In genomic region chr15:52095597-52096262, GRCh38 we compare ENCODE assay signal across 13 cellular contexts. TPM values are rescaled to one million over a fixed set of nuclear protein-coding genes. Genes with fewer than 3 reads are reported as not detected.
A peak's percentile ranks its signal among the peaks of the same experiment; 100 is the strongest.
DNase-seq lines count a peak whose midpoint lies in the region; ATAC-seq, FAIRE-seq and TF ChIP-seq lines count a peak whose summit lies in the region.
"Had no signal": no experiment of that assay in that cellular context is flagged by ENCODE, and none has a peak within 500 bp of the region (broad histone marks: within the 10 kb centered on the region; RNA-seq: fewer than 3 reads in every experiment).

No MANE protein-coding gene starts in this region.

- TF ChIP-seq POLR2A in endothelial cell of umbilical vein (IDR thresholded peaks at IDR 0.05; ENCODE audit: low read depth, low read length) (no peak), stomach (IDR thresholded peaks at IDR 0.05) (no peak)

- H3K4me3 ChIP-seq in PC-9 (no peak overlapping the region), endothelial cell of umbilical vein (replicated peaks in 1 of 3; ENCODE audit: insufficient read depth in 1 of 3, low read depth in 1 of 3, low read length in 3 of 3) (no peak overlapping the region), pancreas (no peak overlapping the region), stomach (no peak overlapping the region)

- H3F3A ChIP-seq in PC-9 (ENCODE audit: insufficient read depth, low read depth) = peaks cover 42% of the 10 kb centered on the region

- no peaks in the 10 kb centered on the region for H3K9me1 ChIP-seq in endothelial cell of umbilical vein (replicated peaks; ENCODE audit: control insufficient read depth, extremely low read depth, insufficient read depth, low read length)

- BruUV-seq in PC-9 (replicated peaks; lab: Mats Ljungman, UMichigan) (no TSS peak), endothelial cell of umbilical vein (replicated peaks; lab: Mats Ljungman, UMichigan) (no TSS peak)

- peak; percentile 42 for FAIRE-seq in endothelial cell of umbilical vein (lab: Jason Lieb, UNC)
- no peak for FAIRE-seq in pancreas (lab: Jason Lieb, UNC)

- peaks cover 34% of the 10 kb centered on the region for H3K4me1 ChIP-seq in PC-9 (replicated peaks; ENCODE audit: insufficient read depth)
- H3K4me1 ChIP-seq in endothelial cell of umbilical vein (ENCODE audit: control insufficient read depth, extremely low read depth, insufficient read depth, low read length) = peaks cover 34% of the 10 kb centered on the region
- peaks cover 0 to 3% (median 0%) of the 10 kb centered on the region in 3 donors for H3K4me1 ChIP-seq in pancreas
- H3K4me1 ChIP-seq in stomach = peaks cover 0 to 18% (median 3%) of the 10 kb centered on the region in 4 donors

- H3K27me3 ChIP-seq in PC-9 (ENCODE audit: insufficient read depth, low read depth) = no peaks in the 10 kb centered on the region
- H3K27me3 ChIP-seq in endothelial cell of umbilical vein (ENCODE audit: control insufficient read depth in 2 of 2, insufficient read depth in 2 of 2, low read length in 2 of 2) = no peaks in the 10 kb centered on the region
- H3K27me3 ChIP-seq in pancreas = no peaks in the 10 kb centered on the region
- H3K27me3 ChIP-seq in stomach = no peaks in the 10 kb centered on the region

- no peak for TF ChIP-seq EP300 in stomach (IDR thresholded peaks at IDR 0.05)

- peak; percentile 76 for DNase-seq in Daoy (ENCODE audit: low read depth)
- DNase-seq in PC-9 = peak; percentile 20 to 95
- peak; percentile 92 for DNase-seq in endothelial cell of umbilical vein (ENCODE audit: low read depth, low spot score)
- no peak for DNase-seq in pancreas
- no peak for DNase-seq in activated CD8-positive, alpha-beta T cell treated with anti-CD3 and anti-CD28 coated beads for 36 hours
- DNase-seq in stomach = no peak
- no peak for DNase-seq in NCI-H187 treated with DMSO at 0.1 percent for 48 hours (lab: John Stamatoyannopoulos, UW)
- DNase-seq: CD4-positive, alpha-beta memory T cell; NCI-H1694 had no signal

- no peaks in the 10 kb centered on the region for H3K79me2 ChIP-seq in PC-9 (ENCODE audit: low read depth)
- H3K79me2 ChIP-seq in endothelial cell of umbilical vein (ENCODE audit: control insufficient read depth, insufficient read depth, low read length) = no peaks in the 10 kb centered on the region

- H3K27me3 Mint-ChIP-seq in activated CD8-positive, alpha-beta T cell treated with anti-CD3 and anti-CD28 coated beads for 36 hours = no peaks in the 10 kb centered on the region
- H3K27me3 Mint-ChIP-seq: activated naive CD8-positive, alpha-beta T cell had no signal

- no peaks in the 10 kb centered on the region for H4K20me1 ChIP-seq in PC-9 (ENCODE audit: insufficient read depth)
- no peaks in the 10 kb centered on the region for H4K20me1 ChIP-seq in endothelial cell of umbilical vein (replicated peaks; ENCODE audit: control insufficient read depth, extremely low read depth, insufficient read depth, low read length)

- H3K9me3 ChIP-seq in PC-9 (ENCODE audit: insufficient read depth, low read depth) (no peaks in the 10 kb centered on the region), endothelial cell of umbilical vein (replicated peaks; ENCODE audit: control insufficient read depth, insufficient read depth, low read length) (no peaks in the 10 kb centered on the region), pancreas (no peaks in the 10 kb centered on the region), stomach (peaks cover 0 to under 1% (median 0%) of the 10 kb centered on the region in 4 donors)

- H3K4me2 ChIP-seq in PC-9 (peak overlapping the region; percentile 55), endothelial cell of umbilical vein (ENCODE audit: insufficient read depth, low read length) (no peak overlapping the region)

- WGBS in pancreas, 2 donors = 64 to 80% methylated on average over 4 of the region's 4 CpGs
- WGBS in stomach, 5 donors = 47 to 87% (median 58%) methylated on average over 4 of the region's 4 CpGs

- H3K4me3 Mint-ChIP-seq in activated CD8-positive, alpha-beta T cell treated with anti-CD3 and anti-CD28 coated beads for 36 hours = no peak overlapping the region
- H3K4me3 Mint-ChIP-seq: activated naive CD8-positive, alpha-beta T cell; CD4-positive, alpha-beta memory T cell; mesothelial cell of epicardium had no signal

- H2AFZ ChIP-seq in PC-9 (no peak overlapping the region), endothelial cell of umbilical vein (ENCODE audit: low read depth, low read length) (no peak overlapping the region)

- TF ChIP-seq CTCF in PC-9 (conservative IDR thresholded peaks at IDR 0.05) (no peak), endothelial cell of umbilical vein (IDR thresholded peaks at IDR 0.05; ENCODE audit: extremely low read depth in 1 of 2, insufficient read depth in 1 of 2, low read depth in 1 of 2, low read length in 2 of 2) (no peak), pancreas (IDR thresholded peaks at IDR 0.05) (no peak), stomach (IDR thresholded peaks at IDR 0.05) (no peak)
- no peak for TF ChIP-seq CTCF in activated CD8-positive, alpha-beta T cell treated with anti-CD3 and anti-CD28 coated beads for 36 hours (IDR thresholded peaks at IDR 0.05)

- no peaks in the 10 kb centered on the region for H3K4me1 Mint-ChIP-seq in activated CD8-positive, alpha-beta T cell treated with anti-CD3 and anti-CD28 coated beads for 36 hours (ENCODE audit: low read depth)
- H3K4me1 Mint-ChIP-seq: CD4-positive, alpha-beta memory T cell had no signal

- H3K9me3 Mint-ChIP-seq in activated CD8-positive, alpha-beta T cell treated with anti-CD3 and anti-CD28 coated beads for 36 hours = no peaks in the 10 kb centered on the region
- H3K9me3 Mint-ChIP-seq: mesothelial cell of epicardium had no signal

- H3K9me2 ChIP-seq in PC-9 (ENCODE audit: insufficient read depth) = no peaks in the 10 kb centered on the region

- POLR2A ChIA-PET in PC-9 (lab: Charles Lee; ENCODE audit: unreplicated experiment) (interaction anchor here (0.6 to 0.7 kb wide), 2 partner anchors 74 to 165 kb away, joined by 6 to 10 read pairs; no protein-coding TSS in a partner anchor), endothelial cell of umbilical vein (lab: Charles Lee) (no interaction called here)
- POLR2A ChIA-PET in activated CD8-positive, alpha-beta T cell treated with anti-CD3 and anti-CD28 coated beads for 36 hours (lab: Charles Lee) = no interaction called here

- no peak overlapping the region for H3K27ac Mint-ChIP-seq in activated CD8-positive, alpha-beta T cell treated with anti-CD3 and anti-CD28 coated beads for 36 hours
- H3K27ac Mint-ChIP-seq: activated naive CD8-positive, alpha-beta T cell; CD4-positive, alpha-beta memory T cell; mesothelial cell of epicardium had no signal

- ATAC-seq in pancreas (peak in 3 of 4 donors; percentile 36 to 51 (median 38)), GM18907 (IDR thresholded peaks at IDR 0.05; ENCODE audit: unreplicated experiment) (no peak)
- ATAC-seq in activated CD8-positive, alpha-beta T cell treated with anti-CD3 and anti-CD28 coated beads for 36 hours = no peak

- CTCF ChIA-PET in PC-9 (lab: Charles Lee) = no interaction called here
- CTCF ChIA-PET in endothelial cell of umbilical vein (lab: Charles Lee) = no interaction called here
- CTCF ChIA-PET in activated CD8-positive, alpha-beta T cell treated with anti-CD3 and anti-CD28 coated beads for 36 hours (lab: Charles Lee) = no interaction called here

- H3K9ac ChIP-seq in endothelial cell of umbilical vein (replicated peaks; ENCODE audit: extremely low read depth, insufficient read depth, low read length) = no peak overlapping the region

- peak overlapping the region; percentile 90 for H3K27ac ChIP-seq in PC-9
- H3K27ac ChIP-seq in endothelial cell of umbilical vein (ENCODE audit: insufficient read depth, low read depth, low read length) = peak overlapping the region; percentile 99
- H3K27ac ChIP-seq in pancreas = no peak overlapping the region
- no peak overlapping the region for H3K27ac ChIP-seq in stomach

- H3K36me3 ChIP-seq in PC-9 (ENCODE audit: low read depth) = no peaks in the 10 kb centered on the region
- no peaks in the 10 kb centered on the region for H3K36me3 ChIP-seq in endothelial cell of umbilical vein (ENCODE audit: control insufficient read depth in 2 of 2, extremely low read depth in 1 of 2, insufficient read depth in 2 of 2, low read length in 2 of 2)
- no peaks in the 10 kb centered on the region for H3K36me3 ChIP-seq in pancreas
- no peaks in the 10 kb centered on the region for H3K36me3 ChIP-seq in stomach

- H3K36me3 Mint-ChIP-seq in activated CD8-positive, alpha-beta T cell treated with anti-CD3 and anti-CD28 coated beads for 36 hours (ENCODE audit: low read depth) = no peaks in the 10 kb centered on the region
- H3K36me3 Mint-ChIP-seq: activated naive CD8-positive, alpha-beta T cell; CD4-positive, alpha-beta memory T cell; mesothelial cell of epicardium had no signal

- dilution Hi-C loops in endothelial cell of umbilical vein (cut with MboI; ENCODE audit: extremely low pct_ligation_motif_present, low sequenced_read_pairs) = no loop called here

- intact Hi-C loops in PC-9 (cut with micrococcal nuclease; ENCODE audit: unreplicated experiment) (no loop called here), endothelial cell of umbilical vein (cut with micrococcal nuclease) (loop anchor here (2.0 kb wide), 1 partner anchor 43 kb away; no protein-coding TSS in a partner anchor), pancreas (cut with DNase I) (no loop called here), stomach (cut with DNase I; ENCODE audit: low total_unique reads) (no loop called here)
- intact Hi-C loops in activated CD8-positive, alpha-beta T cell treated with anti-CD3 and anti-CD28 coated beads for 36 hours (cut with micrococcal nuclease) = no loop called here

TF ChIP-seq in endothelial cell of umbilical vein, 7 proteins besides CTCF, POLR2A, EP300 and RAD21 (continues in another document):
- peak; percentile 35 for TF ChIP-seq FOS (IDR thresholded peaks at IDR 0.05; ENCODE audit: borderline replicate concordance, insufficient read depth, low read length)
- peak; percentile 51 for TF ChIP-seq JUN (IDR thresholded peaks at IDR 0.05; ENCODE audit: borderline replicate concordance, insufficient read depth, insufficient read length, low read depth)

RNA-seq across cellular contexts. Expression of gene BCL2L10, which starts 16.8 kb away (rescaled TPM):
- total RNA-seq in Daoy (2014; rRNA removed; shearing (Covaris generic)) = not detected in 2 replicates
- total RNA-seq in PC-9 (2021) (0.43 and 0.48 TPM in 2 replicates), endothelial cell of umbilical vein (0.44 TPM in 1 of 2 replicates, not detected in the other), pancreas (under 1 TPM; 0.23 to 0.73 (median 0.53) TPM), stomach (1 to 10 TPM in 1 of 5 donors, under 1 TPM in 1, not detected in 3; 0.92 to 3.2 TPM)
- polyA plus RNA-seq in endothelial cell of umbilical vein (1.8 and 1.9 TPM in 2 replicates), pancreas (1 to 10 TPM in 1 of 2 donors, under 1 TPM in 1; 0.84 to 1.4 TPM), stomach (1 to 10 TPM in 2 of 3 donors, under 1 TPM in 1; 0.75 to 3.4 (median 1.4) TPM)
- polyA plus RNA-seq in endothelial cell of umbilical vein (2011; cell fraction: cytosol; rRNA removed) = 1.2 and 1.4 TPM in 2 replicates
- 0.86 and 0.88 TPM in 2 replicates for polyA plus RNA-seq in endothelial cell of umbilical vein (2011; cell fraction: nucleus; rRNA removed)
- 0.76 and 3.0 TPM in 2 replicates for polyA plus RNA-seq in endothelial cell of umbilical vein (2012)
- 0.73 TPM in 1 of 2 replicates, not detected in the other for polyA minus RNA-seq in endothelial cell of umbilical vein
- polyA minus RNA-seq in endothelial cell of umbilical vein (2011; cell fraction: cytosol; rRNA and poly(A)+ RNA removed) = not detected
- polyA minus RNA-seq in endothelial cell of umbilical vein (2011; cell fraction: nucleus; rRNA and poly(A)+ RNA removed) = 0.58 TPM in 1 of 2 replicates, not detected in the other
- not detected for total RNA-seq in activated CD8-positive, alpha-beta T cell treated with anti-CD3 and anti-CD28 coated beads for 36 hours
- total RNA-seq: subcutaneous adipose tissue had no signal
- polyA plus RNA-seq: CD4-positive, alpha-beta memory T cell had no signal

Comparison
In these comparisons a context has a peak if more than half of its experiments do, and no peak if none do; other contexts are left out.
1. DNase-seq: peak in Daoy (single experiment), PC-9 (2 of 2) and endothelial cell of umbilical vein (single experiment); none in pancreas (0 of 6), activated CD8-positive, alpha-beta T cell treated with anti-CD3 and anti-CD28 coated beads for 36 hours (single experiment), stomach (single experiment) and NCI-H187 treated with DMSO at 0.1 percent for 48 hours (single experiment).
2. H3K27ac ChIP-seq: peak in PC-9 (single experiment) and endothelial cell of umbilical vein (single experiment); none in pancreas (0 of 4) and stomach (0 of 5).
3. ATAC-seq: peak in pancreas (3 of 4); none in GM18907 (single experiment) and activated CD8-positive, alpha-beta T cell treated with anti-CD3 and anti-CD28 coated beads for 36 hours (single experiment).